In the genomic region with DNA sequence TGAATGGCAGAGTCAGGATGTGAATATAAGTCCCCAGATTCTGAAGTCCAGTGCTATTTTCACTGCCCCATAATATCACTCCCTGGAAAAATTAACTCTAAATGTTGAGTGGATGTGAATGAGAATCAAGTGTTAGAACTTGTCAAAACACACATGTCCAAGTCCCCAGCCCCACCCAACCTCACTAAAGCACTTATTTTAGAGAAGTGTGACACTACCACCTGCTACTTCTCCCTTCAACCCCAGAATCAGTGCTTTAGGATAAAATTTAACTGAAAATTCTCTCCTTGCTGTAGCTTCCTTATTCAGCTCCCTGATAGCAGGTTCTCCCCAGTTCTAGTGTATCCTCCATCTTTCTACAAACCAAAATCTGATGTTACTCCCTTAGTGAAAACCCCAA, we compare ENCODE assay signal across 23 cellular contexts. TPM values are rescaled to one million over a fixed set of nuclear protein-coding genes. Genes with fewer than 3 reads are reported as not detected.
DNase-seq lines count a peak whose midpoint lies in the region; ATAC-seq and FAIRE-seq lines count a peak whose summit lies in the region.
"Had no signal": no experiment of that assay in that cellular context is flagged by ENCODE, and none has a peak within 500 bp of the region (broad histone marks: within the 10 kb centered on the region; RNA-seq: fewer than 3 reads in every experiment).

No MANE protein-coding gene starts in this region.

- H3K27ac ChIP-seq in CD4-positive, CD25-positive, alpha-beta regulatory T cell (ENCODE audit: insufficient read depth, low read length, poor library complexity, severe bottlenecking), result no peak overlapping the region
- no peak overlapping the region for H3K27ac ChIP-seq in naive thymus-derived CD4-positive, alpha-beta T cell (ENCODE audit: low read depth, low read length)
- H3K27ac ChIP-seq: SJSA1 had no signal

- POLR2A ChIA-PET in naive thymus-derived CD4-positive, alpha-beta T cell (lab: Charles Lee), result no interaction called here

- no peak for ATAC-seq in CD4-positive, CD25-positive, alpha-beta regulatory T cell (ENCODE audit: low read depth in 2 of 2)
- no peak for ATAC-seq in activated T-helper 17 cell treated with anti-CD3 and anti-CD28 coated beads, Interleukin-2, amount 50 U/mL, for 72 hours (replicated peaks)
- ATAC-seq in naive thymus-derived CD4-positive, alpha-beta T cell, result peak; percentile 36
- ATAC-seq in esophagus mucosa, result no peak
- no peak for ATAC-seq in HG02571 (IDR thresholded peaks at IDR 0.05; ENCODE audit: unreplicated experiment)
- ATAC-seq: Right ventricle myocardium inferior had no signal

- intact Hi-C loops in naive thymus-derived CD4-positive, alpha-beta T cell (cut with micrococcal nuclease), result no loop called here

- no peak overlapping the region for H3K4me3 ChIP-seq in CD4-positive, CD25-positive, alpha-beta regulatory T cell (ENCODE audit: low read depth, low read length)
- H3K4me3 ChIP-seq in naive thymus-derived CD4-positive, alpha-beta T cell (ENCODE audit: low read length), result no peak overlapping the region
- H3K4me3 ChIP-seq: SJSA1 had no signal

- H3K9me3 Mint-ChIP-seq in activated T-cell treated with anti-CD3 and anti-CD28 coated beads, Interleukin-2, amount 50 U/mL, for 24 hours, result peaks cover 6% of the 10 kb centered on the region
- peaks cover 0 to 11% (median 4%) of the 10 kb centered on the region in 7 donors for H3K9me3 Mint-ChIP-seq in CD4-positive, CD25-positive, alpha-beta regulatory T cell
- H3K9me3 Mint-ChIP-seq in activated T-helper 17 cell treated with anti-CD3 and anti-CD28 coated beads, Interleukin-2, amount 50 U/mL, for 72 hours, result no peaks in the 10 kb centered on the region
- peaks cover 0 to 33% (median 10%) of the 10 kb centered on the region in 11 donors for H3K9me3 Mint-ChIP-seq in naive thymus-derived CD4-positive, alpha-beta T cell

- FAIRE-seq in RCC 7860 (lab: Jason Lieb, UNC), result no peak
- FAIRE-seq: GM12892, GM18507 had no signal

- peaks cover 8% of the 10 kb centered on the region for H3K4me1 ChIP-seq in CD4-positive, CD25-positive, alpha-beta regulatory T cell (ENCODE audit: control insufficient read depth, insufficient read depth, low read length, poor library complexity, severe bottlenecking)
- H3K4me1 ChIP-seq in naive thymus-derived CD4-positive, alpha-beta T cell (ENCODE audit: control insufficient read depth in 2 of 2, insufficient read depth in 2 of 2, low read length in 2 of 2), result peaks cover 0 to 8% of the 10 kb centered on the region in 2 donors
- H3K4me1 ChIP-seq: SJSA1 had no signal

- no peaks in the 10 kb centered on the region for H3K36me3 ChIP-seq in CD4-positive, CD25-positive, alpha-beta regulatory T cell (ENCODE audit: control insufficient read depth, insufficient read depth, low read length)
- no peaks in the 10 kb centered on the region for H3K36me3 ChIP-seq in naive thymus-derived CD4-positive, alpha-beta T cell (ENCODE audit: control insufficient read depth in 2 of 3, insufficient read depth in 3 of 3, low read length in 3 of 3)
- H3K36me3 ChIP-seq: SJSA1 had no signal

- CTCF ChIA-PET in naive thymus-derived CD4-positive, alpha-beta T cell (lab: Charles Lee), result no interaction called here

- peaks cover 19% of the 10 kb centered on the region for H3K36me3 Mint-ChIP-seq in activated T-cell treated with anti-CD3 and anti-CD28 coated beads, Interleukin-2, amount 50 U/mL, for 24 hours (ENCODE audit: low read depth)
- peaks cover 19% of the 10 kb centered on the region for H3K36me3 Mint-ChIP-seq in CD4-positive, CD25-positive, alpha-beta regulatory T cell
- H3K36me3 Mint-ChIP-seq in activated T-helper 17 cell treated with anti-CD3 and anti-CD28 coated beads, Interleukin-2, amount 50 U/mL, for 72 hours (ENCODE audit: low read depth), result peaks cover 5% of the 10 kb centered on the region
- peaks cover 0 to 31% (median 28%) of the 10 kb centered on the region in 5 donors for H3K36me3 Mint-ChIP-seq in naive thymus-derived CD4-positive, alpha-beta T cell

- no peaks in the 10 kb centered on the region for H3K27me3 ChIP-seq in CD4-positive, CD25-positive, alpha-beta regulatory T cell (ENCODE audit: control insufficient read depth, insufficient read depth, low read length)
- H3K27me3 ChIP-seq in naive thymus-derived CD4-positive, alpha-beta T cell (ENCODE audit: control insufficient read depth in 2 of 2, insufficient read depth in 2 of 2, low read length in 2 of 2), result no peaks in the 10 kb centered on the region
- H3K27me3 ChIP-seq: SJSA1 had no signal

- H3K4me1 Mint-ChIP-seq in activated T-cell treated with anti-CD3 and anti-CD28 coated beads, Interleukin-2, amount 50 U/mL, for 24 hours (ENCODE audit: low read depth), result peaks cover 72% of the 10 kb centered on the region
- peaks cover 28 to 73% (median 55%) of the 10 kb centered on the region in 4 donors for H3K4me1 Mint-ChIP-seq in CD4-positive, CD25-positive, alpha-beta regulatory T cell
- peaks cover 26% of the 10 kb centered on the region for H3K4me1 Mint-ChIP-seq in activated T-helper 17 cell treated with anti-CD3 and anti-CD28 coated beads, Interleukin-2, amount 50 U/mL, for 72 hours
- peaks cover 34 to 87% (median 78%) of the 10 kb centered on the region in 7 donors for H3K4me1 Mint-ChIP-seq in naive thymus-derived CD4-positive, alpha-beta T cell

- H3K4me3 Mint-ChIP-seq in activated T-cell treated with anti-CD3 and anti-CD28 coated beads, Interleukin-2, amount 50 U/mL, for 24 hours, result no peak overlapping the region
- no peak overlapping the region for H3K4me3 Mint-ChIP-seq in CD4-positive, CD25-positive, alpha-beta regulatory T cell
- H3K4me3 Mint-ChIP-seq in activated T-helper 17 cell treated with anti-CD3 and anti-CD28 coated beads, Interleukin-2, amount 50 U/mL, for 72 hours, result no peak overlapping the region
- peak overlapping the region in 1 of 10 donors; percentile 4 for H3K4me3 Mint-ChIP-seq in naive thymus-derived CD4-positive, alpha-beta T cell

- H3K27me3 Mint-ChIP-seq in activated T-cell treated with anti-CD3 and anti-CD28 coated beads, Interleukin-2, amount 50 U/mL, for 24 hours, result no peaks in the 10 kb centered on the region
- H3K27me3 Mint-ChIP-seq in CD4-positive, CD25-positive, alpha-beta regulatory T cell, result no peaks in the 10 kb centered on the region
- H3K27me3 Mint-ChIP-seq in activated T-helper 17 cell treated with anti-CD3 and anti-CD28 coated beads, Interleukin-2, amount 50 U/mL, for 72 hours, result no peaks in the 10 kb centered on the region
- H3K27me3 Mint-ChIP-seq in naive thymus-derived CD4-positive, alpha-beta T cell, result no peaks in the 10 kb centered on the region

- DNase-seq in activated T-cell treated with anti-CD3 and anti-CD28 coated beads, Interleukin-2, amount 50 U/mL, for 24 hours, result no peak
- no peak for DNase-seq in activated T-cell treated with anti-CD3 and anti-CD28 coated beads, Interleukin-2, amount 50 U/mL, for 48 hours
- DNase-seq in CD4-positive, CD25-positive, alpha-beta regulatory T cell, result no peak
- no peak for DNase-seq in naive thymus-derived CD4-positive, alpha-beta T cell
- DNase-seq in RCC 7860 (ENCODE audit: low spot score), result no peak
- DNase-seq: 8988T, C1 segment of cervical spinal cord, DMS153, Karpas-422, NCI-H1417, NCI-H1694 treated with DMSO at 0.1 percent for 48 hours, NCI-H2081 treated with DMSO at 0.1 percent for 48 hours, NCI-H2171 treated with DMSO at 0.1 percent for 48 hours, NCI-H524 treated with DMSO at 0.1 percent for 48 hours, NCI-H82, OCI-M1 had no signal

- peak overlapping the region; percentile 20 for H3K27ac Mint-ChIP-seq in activated T-cell treated with anti-CD3 and anti-CD28 coated beads, Interleukin-2, amount 50 U/mL, for 24 hours
- peak overlapping the region in 2 of 3 donors; percentile 8 to 50 for H3K27ac Mint-ChIP-seq in CD4-positive, CD25-positive, alpha-beta regulatory T cell
- H3K27ac Mint-ChIP-seq in activated T-helper 17 cell treated with anti-CD3 and anti-CD28 coated beads, Interleukin-2, amount 50 U/mL, for 72 hours, result peak overlapping the region; percentile 77
- H3K27ac Mint-ChIP-seq in naive thymus-derived CD4-positive, alpha-beta T cell, result peak overlapping the region in 4 of 9 donors; percentile 3 to 73 (median 58)

- H3K9me3 ChIP-seq in CD4-positive, CD25-positive, alpha-beta regulatory T cell (ENCODE audit: control insufficient read depth in 2 of 2, low read length in 2 of 2), result peaks cover 3 to 4% of the 10 kb centered on the region in 2 experiments
- H3K9me3 ChIP-seq in naive thymus-derived CD4-positive, alpha-beta T cell (ENCODE audit: control insufficient read depth in 2 of 3, low read length in 3 of 3), result peaks cover 0 to 5% (median 0%) of the 10 kb centered on the region in 3 experiments
- H3K9me3 ChIP-seq: SJSA1 had no signal

RNA-seq across cellular contexts. Expression of a gene that starts 35.8 kb away (rescaled TPM):
- 297 TPM for total RNA-seq in CD4-positive, CD25-positive, alpha-beta regulatory T cell
- polyA plus RNA-seq in CD4-positive, CD25-positive, alpha-beta regulatory T cell, result 10 to 100 TPM; 22.7 to 29.2 (median 26.4) TPM
- 10 to 100 TPM; 55.2 to 56.7 TPM for total RNA-seq in activated T-helper 17 cell treated with anti-CD3 and anti-CD28 coated beads, Interleukin-2, amount 50 U/mL, for 72 hours
- 100 to 1,000 TPM; 121 to 244 (median 172) TPM for total RNA-seq in naive thymus-derived CD4-positive, alpha-beta T cell
- polyA plus RNA-seq in naive thymus-derived CD4-positive, alpha-beta T cell, result 10 to 100 TPM; 37.8 to 45.7 TPM
- total RNA-seq in esophagus mucosa, result 41.5 TPM
